Comparison of ENCODE assay signal across 1 cellular context in the genomic region with DNA sequence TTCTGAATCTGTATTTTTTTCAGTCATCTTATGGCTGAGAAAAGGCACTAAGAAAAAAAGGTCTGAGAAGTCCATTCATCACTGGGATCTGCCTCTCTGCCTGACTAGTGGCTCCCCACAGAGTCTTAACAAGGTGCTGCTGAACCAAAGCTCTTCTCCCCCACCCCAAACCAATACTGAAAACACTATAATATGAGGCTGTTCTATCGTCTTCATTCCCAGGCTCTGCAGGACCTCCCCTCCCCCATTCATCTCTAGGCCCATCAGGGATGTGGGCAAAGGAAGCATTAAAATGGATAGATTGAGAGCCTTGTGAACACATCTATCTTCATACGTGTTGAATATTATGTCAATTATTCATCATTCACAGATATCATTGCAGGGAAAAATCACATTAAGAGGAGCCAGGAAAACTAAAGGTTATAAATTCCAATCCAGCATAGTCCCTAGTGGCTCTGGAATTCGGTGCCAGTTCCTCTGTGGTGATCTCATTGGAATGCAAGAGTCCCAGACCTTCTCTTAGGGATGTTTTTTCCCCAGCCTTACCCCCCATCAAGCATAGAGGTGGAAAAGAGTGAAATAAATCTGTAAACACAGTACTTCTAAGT.
TF ChIP-seq lines count a peak whose summit lies in the region.

No MANE protein-coding gene starts in this region.

TF ChIP-seq in SK-N-SH treated with all-trans-retinoic acid at 6 μM for 48 hours, 23 proteins besides CTCF, POLR2A, EP300 and RAD21 (continued from another document):
- TF ChIP-seq, protein P1, sequence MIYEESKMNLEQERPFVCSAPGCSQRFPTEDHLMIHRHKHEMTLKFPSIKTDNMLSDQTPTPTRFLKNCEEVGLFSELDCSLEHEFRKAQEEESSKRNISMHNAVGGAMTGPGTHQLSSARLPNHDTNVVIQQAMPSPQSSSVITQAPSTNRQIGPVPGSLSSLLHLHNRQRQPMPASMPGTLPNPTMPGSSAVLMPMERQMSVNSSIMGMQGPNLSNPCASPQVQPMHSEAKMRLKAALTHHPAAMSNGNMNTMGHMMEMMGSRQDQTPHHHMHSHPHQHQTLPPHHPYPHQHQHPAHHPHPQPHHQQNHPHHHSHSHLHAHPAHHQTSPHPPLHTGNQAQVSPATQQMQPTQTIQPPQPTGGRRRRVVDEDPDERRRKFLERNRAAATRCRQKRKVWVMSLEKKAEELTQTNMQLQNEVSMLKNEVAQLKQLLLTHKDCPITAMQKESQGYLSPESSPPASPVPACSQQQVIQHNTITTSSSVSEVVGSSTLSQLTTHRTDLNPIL (CRISPR knock-in tag; IDR thresholded peaks at IDR 0.05; ENCODE audit: low read depth): peak; percentile 81
- TF ChIP-seq TOX (CRISPR knock-in tag; IDR thresholded peaks at IDR 0.05; ENCODE audit: borderline replicate concordance) (no peak), ZC3H10 (CRISPR knock-in tag; IDR thresholded peaks at IDR 0.05) (no peak), PPARA (CRISPR knock-in tag; IDR thresholded peaks at IDR 0.05; ENCODE audit: borderline replicate concordance) (no peak), ZNF70 (CRISPR knock-in tag; IDR thresholded peaks at IDR 0.05) (no peak), TCF4 (CRISPR knock-in tag; IDR thresholded peaks at IDR 0.05; ENCODE audit: borderline replicate concordance) (no peak), ARNTL (CRISPR knock-in tag; IDR thresholded peaks at IDR 0.05; ENCODE audit: borderline replicate concordance, low read depth) (no peak), ZFP3 (CRISPR knock-in tag; IDR thresholded peaks at IDR 0.05) (peak; percentile 66; the same call in 1 of the 2 replicates), OSR1 (CRISPR knock-in tag; IDR thresholded peaks at IDR 0.05) (no peak), ESRRG (CRISPR knock-in tag; IDR thresholded peaks at IDR 0.05) (no peak), ZNF8 (CRISPR knock-in tag; IDR thresholded peaks at IDR 0.05) (no peak), ZFP30 (CRISPR knock-in tag; IDR thresholded peaks at IDR 0.05) (no peak), GLIS3 (CRISPR knock-in tag; IDR thresholded peaks at IDR 0.05) (peak; percentile 63; the same call in 1 of the 2 replicates), SNAI2 (CRISPR knock-in tag; IDR thresholded peaks at IDR 0.05) (no peak), CSDC2 (CRISPR knock-in tag; IDR thresholded peaks at IDR 0.05) (0 out of 2 replicates have a peak, but pooled peaks have one; percentile 39), BACH2 (CRISPR knock-in tag; IDR thresholded peaks at IDR 0.05; ENCODE audit: borderline replicate concordance) (no peak), ZNF565 (CRISPR knock-in tag; conservative IDR thresholded peaks at IDR 0.05; ENCODE audit: low read depth) (no peak)
- TF ChIP-seq, protein P2, sequence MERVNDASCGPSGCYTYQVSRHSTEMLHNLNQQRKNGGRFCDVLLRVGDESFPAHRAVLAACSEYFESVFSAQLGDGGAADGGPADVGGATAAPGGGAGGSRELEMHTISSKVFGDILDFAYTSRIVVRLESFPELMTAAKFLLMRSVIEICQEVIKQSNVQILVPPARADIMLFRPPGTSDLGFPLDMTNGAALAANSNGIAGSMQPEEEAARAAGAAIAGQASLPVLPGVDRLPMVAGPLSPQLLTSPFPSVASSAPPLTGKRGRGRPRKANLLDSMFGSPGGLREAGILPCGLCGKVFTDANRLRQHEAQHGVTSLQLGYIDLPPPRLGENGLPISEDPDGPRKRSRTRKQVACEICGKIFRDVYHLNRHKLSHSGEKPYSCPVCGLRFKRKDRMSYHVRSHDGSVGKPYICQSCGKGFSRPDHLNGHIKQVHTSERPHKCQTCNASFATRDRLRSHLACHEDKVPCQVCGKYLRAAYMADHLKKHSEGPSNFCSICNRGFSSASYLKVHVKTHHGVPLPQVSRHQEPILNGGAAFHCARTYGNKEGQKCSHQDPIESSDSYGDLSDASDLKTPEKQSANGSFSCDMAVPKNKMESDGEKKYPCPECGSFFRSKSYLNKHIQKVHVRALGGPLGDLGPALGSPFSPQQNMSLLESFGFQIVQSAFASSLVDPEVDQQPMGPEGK (CRISPR knock-in tag; IDR thresholded peaks at IDR 0.05; ENCODE audit: borderline replicate concordance): peak; percentile 20; the same call in 1 of the 2 replicates
- TF ChIP-seq, protein P3, sequence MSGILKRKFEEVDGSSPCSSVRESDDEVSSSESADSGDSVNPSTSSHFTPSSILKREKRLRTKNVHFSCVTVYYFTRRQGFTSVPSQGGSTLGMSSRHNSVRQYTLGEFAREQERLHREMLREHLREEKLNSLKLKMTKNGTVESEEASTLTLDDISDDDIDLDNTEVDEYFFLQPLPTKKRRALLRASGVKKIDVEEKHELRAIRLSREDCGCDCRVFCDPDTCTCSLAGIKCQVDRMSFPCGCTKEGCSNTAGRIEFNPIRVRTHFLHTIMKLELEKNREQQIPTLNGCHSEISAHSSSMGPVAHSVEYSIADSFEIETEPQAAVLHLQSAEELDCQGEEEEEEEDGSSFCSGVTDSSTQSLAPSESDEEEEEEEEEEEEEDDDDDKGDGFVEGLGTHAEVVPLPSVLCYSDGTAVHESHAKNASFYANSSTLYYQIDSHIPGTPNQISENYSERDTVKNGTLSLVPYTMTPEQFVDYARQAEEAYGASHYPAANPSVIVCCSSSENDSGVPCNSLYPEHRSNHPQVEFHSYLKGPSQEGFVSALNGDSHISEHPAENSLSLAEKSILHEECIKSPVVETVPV (CRISPR knock-in tag; IDR thresholded peaks at IDR 0.05): no peak
